ENCODE assay signal across 1 cellular context in the genomic region with DNA sequence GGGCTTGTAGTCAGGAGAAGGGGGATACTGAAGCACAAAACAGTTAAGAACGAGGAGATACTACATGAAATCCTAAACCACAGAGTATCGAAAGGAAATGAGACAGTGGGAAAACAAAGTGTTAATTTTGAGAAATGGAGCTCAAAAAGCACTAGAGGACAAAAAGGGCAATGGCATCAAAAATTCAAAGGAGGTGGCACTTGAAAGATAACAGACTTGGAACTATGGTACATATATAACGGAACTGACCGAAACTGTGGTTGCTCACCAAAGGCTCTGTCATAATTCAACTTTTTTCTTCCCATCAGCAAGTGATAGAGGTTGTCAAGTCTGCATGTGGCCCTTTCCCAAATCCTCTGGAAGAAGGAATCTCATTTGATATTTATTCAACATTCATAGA.
TF ChIP-seq lines count a peak whose summit lies in the region.

No MANE protein-coding gene starts in this region.

TF ChIP-seq in IMR-90, 13 proteins besides CTCF, POLR2A, EP300 and RAD21 (continued from another document):
- TF ChIP-seq RFX5 (IDR thresholded peaks at IDR 0.05; ENCODE audit: low read depth, low read length), result no peak
- TF ChIP-seq MAZ (IDR thresholded peaks at IDR 0.05; ENCODE audit: borderline replicate concordance, low read depth, low read length), result no peak
- TF ChIP-seq BHLHE40 (IDR thresholded peaks at IDR 0.05; ENCODE audit: low read depth, low read length), result no peak
- no peak for TF ChIP-seq FOS (IDR thresholded peaks at IDR 0.05; ENCODE audit: low read depth, low read length)
